ENCODE assay signal across 21 cellular contexts in the genomic region with DNA sequence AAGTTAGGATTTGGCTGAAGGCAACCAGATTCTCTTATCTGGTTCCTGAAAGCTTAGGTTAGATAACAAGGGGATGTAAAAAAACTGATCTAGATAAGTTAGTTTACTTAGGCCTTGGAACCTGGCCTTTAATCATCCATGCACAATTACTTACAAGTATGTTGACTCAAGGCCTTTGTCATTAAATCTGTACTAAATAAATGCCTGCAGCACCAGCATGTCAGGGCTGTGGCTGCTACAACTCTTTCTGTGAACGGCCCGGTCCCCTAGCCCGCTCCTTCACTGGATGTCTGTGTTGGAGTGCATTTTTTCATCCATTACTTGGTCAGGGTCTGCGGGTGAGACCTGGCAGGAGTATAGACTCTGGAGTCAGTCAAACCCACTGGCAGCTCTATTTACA. TPM values are rescaled to one million over a fixed set of nuclear protein-coding genes. Genes with fewer than 3 reads are reported as not detected.
DNase-seq lines count a peak whose midpoint lies in the region; ATAC-seq, FAIRE-seq and TF ChIP-seq lines count a peak whose summit lies in the region.
"Had no signal": no experiment of that assay in that cellular context is flagged by ENCODE, and none has a peak within 500 bp of the region (broad histone marks: within the 10 kb centered on the region; RNA-seq: fewer than 3 reads in every experiment).

No MANE protein-coding gene starts in this region.

- in situ Hi-C loops in HepG2 (cut with HindIII; ENCODE audit: extremely low pct_ligation_motif_present, low pct_unique_long_range_greater_than_20kb): no loop called here

- no peaks in the 10 kb centered on the region for H3K4me1 Mint-ChIP-seq in endodermal cell

- TF ChIP-seq CTCF in HepG2 (CRISPR knock-in tag; IDR thresholded peaks at IDR 0.05) (no peak), right lobe of liver (IDR thresholded peaks at IDR 0.05) (no peak), endodermal cell (conservative IDR thresholded peaks at IDR 0.05) (no peak), osteoblast (IDR thresholded peaks at IDR 0.05; ENCODE audit: extremely low read depth, low read depth, low read length) (no peak)

- H3K27ac ChIP-seq in HepG2 (ENCODE audit: extremely low read length, insufficient read depth, low read length) (no peak overlapping the region), right lobe of liver (no peak overlapping the region), endodermal cell (ENCODE audit: low read depth, low read length) (no peak overlapping the region), osteoblast (ENCODE audit: low read depth, low read length) (no peak overlapping the region)
- H3K27ac ChIP-seq: 22Rv1, A549, KMS-11 had no signal

- ATAC-seq in HepG2 (no peak), right lobe of liver (no peak), HG03457 (IDR thresholded peaks at IDR 0.05; ENCODE audit: unreplicated experiment) (no peak), GM19035 (IDR thresholded peaks at IDR 0.05; ENCODE audit: unreplicated experiment) (no peak)
- ATAC-seq: A549, HCT116 had no signal

- POLR2A ChIA-PET in HepG2 (lab: Yijun Ruan, JAX): no interaction called here

- no peaks in the 10 kb centered on the region for H3K79me2 ChIP-seq in HepG2 (ENCODE audit: insufficient read depth, low read length)
- no peaks in the 10 kb centered on the region for H3K79me2 ChIP-seq in osteoblast (ENCODE audit: insufficient read depth, low read length)

- TF ChIP-seq POLR2A in HepG2 (IDR thresholded peaks at IDR 0.05; ENCODE audit: insufficient read depth in 1 of 2, low read depth in 2 of 2, low read length in 2 of 2): no peak
- TF ChIP-seq POLR2A in right lobe of liver (IDR thresholded peaks at IDR 0.05): no peak

- no peak overlapping the region for H3K4me3 ChIP-seq in HepG2 (replicated peaks in 1 of 3; ENCODE audit: insufficient read depth in 1 of 3, low read depth in 2 of 3, low read length in 3 of 3)
- no peak overlapping the region for H3K4me3 ChIP-seq in right lobe of liver
- peak overlapping the region; percentile 75 for H3K4me3 ChIP-seq in endodermal cell (ENCODE audit: low read length)
- H3K4me3 ChIP-seq in osteoblast (ENCODE audit: insufficient read depth, low read length): no peak overlapping the region
- H3K4me3 ChIP-seq: A549 had no signal

- H3K9me3 ChIP-seq in HepG2 (ENCODE audit: low read length): peaks cover 13% of the 10 kb centered on the region
- H3K9me3 ChIP-seq in right lobe of liver: peaks cover 0 to 13% (median 0%) of the 10 kb centered on the region in 4 donors
- peaks cover 81% of the 10 kb centered on the region for H3K9me3 ChIP-seq in endodermal cell (ENCODE audit: control insufficient read depth, low read length)
- H3K9me3 ChIP-seq in osteoblast (ENCODE audit: low read depth, low read length): no peaks in the 10 kb centered on the region
- H3K9me3 ChIP-seq: A549 had no signal

- H3K36me3 Mint-ChIP-seq in endodermal cell (ENCODE audit: low read depth): peaks cover 87% of the 10 kb centered on the region

- no peak for TF ChIP-seq RAD21 in HepG2 (CRISPR knock-in tag; IDR thresholded peaks at IDR 0.05)

- H3K9me3 Mint-ChIP-seq in endodermal cell: peaks cover 66% of the 10 kb centered on the region

- H3K9ac ChIP-seq in HepG2 (ENCODE audit: insufficient read depth, low read depth, low read length) (no peak overlapping the region), endodermal cell (ENCODE audit: extremely low read depth, low read length, poor library complexity, severe bottlenecking) (no peak overlapping the region)
- H3K9ac ChIP-seq: KMS-11 had no signal

- no peak overlapping the region for H3K27ac Mint-ChIP-seq in endodermal cell
- H3K27ac Mint-ChIP-seq: CD4-positive, CD25-positive, alpha-beta regulatory T cell had no signal

- BruUV-seq in HepG2 (replicated peaks; lab: Mats Ljungman, UMichigan): no TSS peak

- 34% methylated on average over 4 of the region's 4 CpGs for WGBS in HepG2 (ENCODE audit: low lambda C conversion rate)
- 97% methylated on average over 4 of the region's 4 CpGs for WGBS in right lobe of liver (ENCODE audit: insufficient coverage, low coverage, low lambda C conversion rate, missing lambda C conversion rate)
- WGBS in endodermal cell (ENCODE audit: insufficient coverage in 1 of 2, insufficient read length in 1 of 2), 2 experiments: 97 to 98% methylated on average over 4 of the region's 4 CpGs

- H3K27me3 ChIP-seq in HepG2 (ENCODE audit: control insufficient read depth in 1 of 2, insufficient read depth in 2 of 2, low read length in 2 of 2) (no peaks in the 10 kb centered on the region), right lobe of liver (no peaks in the 10 kb centered on the region), endodermal cell (ENCODE audit: control insufficient read depth, insufficient read depth, low read length, poor library complexity, severe bottlenecking) (no peaks in the 10 kb centered on the region), osteoblast (ENCODE audit: insufficient read depth, low read length) (no peaks in the 10 kb centered on the region)

- H3K27me3 Mint-ChIP-seq in endodermal cell (ENCODE audit: insufficient read depth): no peaks in the 10 kb centered on the region
- H3K27me3 Mint-ChIP-seq: CD4-positive, CD25-positive, alpha-beta regulatory T cell had no signal

- no peaks in the 10 kb centered on the region for H3K4me1 ChIP-seq in HepG2 (ENCODE audit: insufficient read depth, low read length)
- H3K4me1 ChIP-seq in right lobe of liver: no peaks in the 10 kb centered on the region
- H3K4me1 ChIP-seq in endodermal cell (ENCODE audit: control insufficient read depth, insufficient read depth, low read length): no peaks in the 10 kb centered on the region
- no peaks in the 10 kb centered on the region for H3K4me1 ChIP-seq in osteoblast (ENCODE audit: insufficient read depth, low read length)
- H3K4me1 ChIP-seq: A549, Caco-2 had no signal

- H4K20me1 ChIP-seq in HepG2 (ENCODE audit: insufficient read depth, low read length): no peaks in the 10 kb centered on the region
- no peaks in the 10 kb centered on the region for H4K20me1 ChIP-seq in osteoblast (ENCODE audit: insufficient read depth, low read length)

- intact Hi-C loops in HepG2 (cut with micrococcal nuclease; ENCODE audit: unreplicated experiment) (no loop called here), right lobe of liver (cut with DNase I) (no loop called here)

- no peak overlapping the region for H3K4me3 Mint-ChIP-seq in endodermal cell
- H3K4me3 Mint-ChIP-seq: CD4-positive, CD25-positive, alpha-beta regulatory T cell had no signal

- H3K36me3 ChIP-seq in HepG2 (replicated peaks in 1 of 2; ENCODE audit: control insufficient read depth in 1 of 2, insufficient read depth in 2 of 2, low read length in 2 of 2): no peaks in the 10 kb centered on the region
- peaks cover 0 to 19% (median 8%) of the 10 kb centered on the region in 4 donors for H3K36me3 ChIP-seq in right lobe of liver
- H3K36me3 ChIP-seq in endodermal cell (ENCODE audit: control insufficient read depth, insufficient read depth, low read length): peaks cover 92% of the 10 kb centered on the region
- H3K36me3 ChIP-seq in osteoblast (ENCODE audit: insufficient read depth, low read length): peaks cover 50% of the 10 kb centered on the region

- DNase-seq in DMS 273 (lab: John Stamatoyannopoulos, UW; ENCODE audit: unreplicated experiment) (peak; percentile 1), DMS 273 treated with DMSO at 0.1 percent for 48 hours (lab: John Stamatoyannopoulos, UW) (no peak), HepG2 (ENCODE audit: low spot score) (no peak), right lobe of liver (no peak), endodermal cell (no peak), osteoblast (ENCODE audit: insufficient read length, low spot score, missing footprints) (no peak)
- DNase-seq: AML-193; C1 segment of cervical spinal cord; CD4-positive, CD25-positive, alpha-beta regulatory T cell; GOT3; H7 had no signal

- FAIRE-seq in HepG2 (lab: Jason Lieb, UNC): no peak
- FAIRE-seq: A549, D721Med, G401.6, GM12891 had no signal

- H2AFZ ChIP-seq in HepG2 (ENCODE audit: low read length) (no peak overlapping the region), osteoblast (ENCODE audit: low read length) (no peak overlapping the region)

- no peak overlapping the region for H3K4me2 ChIP-seq in HepG2 (ENCODE audit: low read depth, low read length)
- H3K4me2 ChIP-seq in osteoblast (ENCODE audit: insufficient read depth, low read length): no peak overlapping the region
- H3K4me2 ChIP-seq: A549, KMS-11 had no signal

- CTCF ChIA-PET in HepG2 (lab: Yijun Ruan, JAX; ENCODE audit: low intra/inter-chr PET ratio, low total read pairs): no interaction called here

- TF ChIP-seq EP300 in HepG2 (IDR thresholded peaks at IDR 0.05; ENCODE audit: low read depth in 2 of 2, low read length in 2 of 2) (no peak), HepG2 (CRISPR knock-in tag; IDR thresholded peaks at IDR 0.05; ENCODE audit: borderline replicate concordance) (no peak)

RNA-seq across cellular contexts. Expression of a gene that starts 48.4 kb away (rescaled TPM):
- 0.45 and 0.62 TPM in 2 replicates for total RNA-seq in HepG2 (2016; rRNA removed; fragmentation: Illumina TruSeq; extraction: Trizol)
- total RNA-seq in HepG2 (2016; cell fraction: cytosol; rRNA removed; fragmentation: Illumina TruSeq; extraction: Trizol; ENCODE audit: low read depth): 0.18 and 0.61 TPM in 2 replicates
- 0.50 and 0.65 TPM in 2 replicates for total RNA-seq in HepG2 (2016; cell fraction: insoluble cytoplasmic fraction; rRNA removed; fragmentation: Illumina TruSeq; extraction: Trizol)
- total RNA-seq in HepG2 (2016; cell fraction: membrane; rRNA removed; fragmentation: Illumina TruSeq; extraction: Trizol): 0.38 and 0.49 TPM in 2 replicates
- total RNA-seq in HepG2 (2016; cell fraction: nucleus; rRNA removed; fragmentation: Illumina TruSeq; extraction: Trizol): 0.25 and 0.50 TPM in 2 replicates
- 0.07 and 0.29 TPM in 2 replicates for polyA plus RNA-seq in HepG2 (2011; rRNA removed)
- polyA plus RNA-seq in HepG2 (2011; cell fraction: cytosol; rRNA removed): 0.09 TPM in 1 of 2 replicates, not detected in the other
- polyA plus RNA-seq in HepG2 (2011; cell fraction: nucleus; rRNA removed): 0.11 and 0.19 TPM in 2 replicates
- 0.08 and 0.13 TPM in 2 replicates for polyA plus RNA-seq in HepG2 (2012)
- polyA plus RNA-seq in HepG2 (2016; cell fraction: cytosol; fragmentation: Illumina TruSeq; extraction: Trizol; ENCODE audit: low read depth): 0.10 and 0.26 TPM in 2 replicates
- 0.56 and 0.68 TPM in 2 replicates for polyA plus RNA-seq in HepG2 (2016; cell fraction: insoluble cytoplasmic fraction; fragmentation: Illumina TruSeq; extraction: Trizol; ENCODE audit: low read depth)
- 0.30 and 0.86 TPM in 2 replicates for polyA plus RNA-seq in HepG2 (2016; cell fraction: membrane; fragmentation: Illumina TruSeq; extraction: Trizol; ENCODE audit: low read depth)
- 0.92 and 2.1 TPM in 2 replicates for polyA plus RNA-seq in HepG2 (2016; cell fraction: nucleus; fragmentation: Illumina TruSeq; extraction: Trizol; ENCODE audit: insufficient read depth, low read depth)
- 10.9 TPM in 1 of 2 replicates, not detected in the other for polyA minus RNA-seq in HepG2 (2011; rRNA and poly(A)+ RNA removed; ENCODE audit: low replicate concordance)
- polyA minus RNA-seq in HepG2 (2011; cell fraction: cytosol; rRNA and poly(A)+ RNA removed): not detected in 2 replicates
- not detected in 2 replicates for polyA minus RNA-seq in HepG2 (2011; cell fraction: nucleus; rRNA and poly(A)+ RNA removed)
- total RNA-seq in right lobe of liver: 10 to 100 TPM in 2 of 6 experiments, 1 to 10 TPM in 2, under 1 TPM in 2; 0.26 to 13.8 (median 1.7) TPM
- total RNA-seq in endodermal cell: under 1 TPM; 0.42 to 0.44 TPM
- polyA plus RNA-seq in endodermal cell (2013, experiment 1 of 2): 0.14 TPM
- polyA plus RNA-seq in endodermal cell (2013, experiment 2 of 2): 0.79 TPM
- under 0.01 TPM in 1 of 2 replicates, not detected in the other for total RNA-seq in osteoblast
- total RNA-seq: CD4-positive, CD25-positive, alpha-beta regulatory T cell had no signal
